Comparison of ENCODE assay signal across 11 cellular contexts in the genomic region with DNA sequence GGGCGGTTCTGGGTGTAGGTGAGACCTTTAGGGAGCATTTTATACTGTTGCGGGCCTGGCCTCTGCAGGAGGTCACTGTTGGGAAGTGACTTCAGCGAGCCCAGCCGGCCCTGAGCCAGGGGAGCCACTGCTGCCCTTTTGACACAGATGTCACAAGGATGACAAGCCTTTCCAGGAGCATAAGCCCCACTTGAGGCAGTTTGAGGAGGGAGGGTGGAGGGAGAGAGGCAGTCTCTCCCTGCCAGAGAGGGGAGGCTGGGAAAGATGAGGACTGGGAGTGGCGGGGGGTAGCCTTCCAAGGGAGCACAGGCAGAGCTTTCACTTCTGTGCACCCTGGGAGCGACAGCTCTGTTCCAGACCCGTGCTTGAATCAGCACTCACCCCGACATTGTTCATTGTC. TPM values are rescaled to one million over a fixed set of nuclear protein-coding genes. Genes with fewer than 3 reads are reported as not detected.
DNase-seq lines count a peak whose midpoint lies in the region; ATAC-seq and TF ChIP-seq lines count a peak whose summit lies in the region.
"Had no signal": no experiment of that assay in that cellular context is flagged by ENCODE, and none has a peak within 500 bp of the region (broad histone marks: within the 10 kb centered on the region; RNA-seq: fewer than 3 reads in every experiment).

No MANE protein-coding gene starts in this region.

- no peaks in the 10 kb centered on the region for H3K27me3 ChIP-seq in OCI-LY1 (ENCODE audit: insufficient read depth, low read length)
- no peaks in the 10 kb centered on the region for H3K27me3 ChIP-seq in dorsolateral prefrontal cortex

- H3K36me3 ChIP-seq in OCI-LY1 (ENCODE audit: insufficient read depth, low read length): peaks cover 7% of the 10 kb centered on the region; the same call in 1 of the 2 replicates

- no peaks in the 10 kb centered on the region for H4K20me1 ChIP-seq in OCI-LY1 (ENCODE audit: insufficient read depth, low read length)

- peak overlapping the region; percentile 57 to 96 (median 93) for H3K27ac Mint-ChIP-seq in CD14-positive monocyte

- no peak for ATAC-seq in GM18867 (IDR thresholded peaks at IDR 0.05; ENCODE audit: unreplicated experiment)

- H3K79me2 ChIP-seq in OCI-LY1 (ENCODE audit: insufficient read depth, low read length): no peaks in the 10 kb centered on the region

- peak overlapping the region; percentile 26; the same call in 1 of the 2 replicates for H3K4me2 ChIP-seq in OCI-LY1 (ENCODE audit: low read length)

- intact Hi-C loops in CD14-positive monocyte (cut with micrococcal nuclease) (loop anchor here in 1 of 2 donors (5.0 kb wide), 1 partner anchor 33 kb away; the partner anchor contains the start of gene IRAK2), dorsolateral prefrontal cortex (cut with DNase I) (loop anchor here in 1 of 2 donors (2.0 kb wide), 1 partner anchor 29 kb away; no protein-coding TSS in a partner anchor)

- H3K9me3 ChIP-seq in OCI-LY1 (ENCODE audit: low read length): no peaks in the 10 kb centered on the region

- H3K27ac ChIP-seq in OCI-LY1 (ENCODE audit: low read depth, low read length, poor library complexity, severe bottlenecking): peak overlapping the region; percentile 98
- H3K27ac ChIP-seq in dorsolateral prefrontal cortex: peak overlapping the region; percentile 60 to 100 (median 98)

- no peaks in the 10 kb centered on the region for H3K9me2 ChIP-seq in OCI-LY1 (ENCODE audit: low read depth, low read length)

- H3K4me1 ChIP-seq in OCI-LY1 (ENCODE audit: insufficient read depth, low read length, severe bottlenecking): peaks cover 96% of the 10 kb centered on the region

- no peak overlapping the region for H2AFZ ChIP-seq in OCI-LY1 (ENCODE audit: low read length)

- peak overlapping the region; percentile 35; the same call in 1 of the 2 replicates for H3K9ac ChIP-seq in OCI-LY1 (ENCODE audit: low read length)

- H3K4me1 Mint-ChIP-seq in CD14-positive monocyte: peaks cover 80% of the 10 kb centered on the region

- H3K36me3 Mint-ChIP-seq in CD14-positive monocyte: peaks cover 10 to 14% of the 10 kb centered on the region in 2 donors

- H3K4me3 ChIP-seq in OCI-LY1 (ENCODE audit: low read depth, low read length, poor library complexity, severe bottlenecking): no peak overlapping the region
- no peak overlapping the region for H3K4me3 ChIP-seq in dorsolateral prefrontal cortex

- DNase-seq in CD14-positive monocyte (ENCODE audit: low spot score) (no peak), dorsolateral prefrontal cortex (peak in 8 of 10 donors; percentile 35 to 65 (median 52)), putamen (ENCODE audit: low spot score) (peak; percentile 61), NCI-H128 (lab: John Stamatoyannopoulos, UW; ENCODE audit: unreplicated experiment) (no peak), GF-D8 (lab: John Stamatoyannopoulos, UW) (no peak)
- DNase-seq in effector CD8-positive, alpha-beta T cell (lab: John Stamatoyannopoulos, UW): no peak
- DNase-seq: activated CD8-positive, alpha-beta memory T cell treated with anti-CD3 and anti-CD28 coated beads, Interleukin-2, amount 50 U/mL, for 4 hours; EL; NCI-H1930 had no signal

- TF ChIP-seq CTCF in CD14-positive monocyte (IDR thresholded peaks at IDR 0.05) (no peak), OCI-LY1 (IDR thresholded peaks at IDR 0.05; ENCODE audit: low read length) (no peak), dorsolateral prefrontal cortex (IDR thresholded peaks at IDR 0.05 in 54 of 56, conservative IDR thresholded peaks at IDR 0.05 in 2 of 56; ENCODE audit: low read depth in 1 of 56, partially characterized antibody in 56 of 56) (no peak)

- H3K9me3 Mint-ChIP-seq in CD14-positive monocyte: peaks cover 0 to 2% (median 0%) of the 10 kb centered on the region in 7 donors

- peak overlapping the region; percentile 26 to 31 for H3K4me3 Mint-ChIP-seq in CD14-positive monocyte

- H3F3A ChIP-seq in OCI-LY1 (ENCODE audit: insufficient read depth, low read length): 0 out of 2 replicates have a peak, but pooled peaks cover 5% of the 10 kb centered on the region

- peaks cover 0 to 5% (median 0%) of the 10 kb centered on the region in 3 donors for H3K27me3 Mint-ChIP-seq in CD14-positive monocyte (ENCODE audit: low read depth in 3 of 3)

RNA-seq across cellular contexts. Expression of gene IRAK2, which starts 31.0 kb away (rescaled TPM):
- polyA plus RNA-seq in CD14-positive monocyte: 1 to 10 TPM in 1 of 2 donors, under 1 TPM in 1; 0.78 to 1.5 TPM
- 10 to 100 TPM in 9 of 120 experiments, 1 to 10 TPM in 111; 3.6 to 16.8 (median 6.7) TPM for total RNA-seq in dorsolateral prefrontal cortex

RNA-seq across cellular contexts. Expression of gene TATDN2, which starts 52.6 kb away (rescaled TPM):
- polyA plus RNA-seq in CD14-positive monocyte: 1 to 10 TPM; 6.0 TPM
- total RNA-seq in dorsolateral prefrontal cortex: 10 to 100 TPM; 28.5 to 54.1 (median 41.6) TPM

RNA-seq across cellular contexts. Expression of gene VHL, which starts 54.1 kb away (rescaled TPM):
- polyA plus RNA-seq in CD14-positive monocyte: 10 to 100 TPM in 1 of 2 donors, 1 to 10 TPM in 1; 9.6 to 15.3 TPM
- 10 to 100 TPM; 33.7 to 54.9 (median 42.9) TPM for total RNA-seq in dorsolateral prefrontal cortex

Comparison
In these comparisons a context has a peak if more than half of its experiments do, and no peak if none do; other contexts are left out.
1. DNase-seq: peak in dorsolateral prefrontal cortex (8 of 10) and putamen (single experiment); none in CD14-positive monocyte (single experiment), NCI-H128 (single experiment), effector CD8-positive, alpha-beta T cell (single experiment) and GF-D8 (single experiment).